Comparison of ENCODE assay signal across 17 cellular contexts in the genomic region with DNA sequence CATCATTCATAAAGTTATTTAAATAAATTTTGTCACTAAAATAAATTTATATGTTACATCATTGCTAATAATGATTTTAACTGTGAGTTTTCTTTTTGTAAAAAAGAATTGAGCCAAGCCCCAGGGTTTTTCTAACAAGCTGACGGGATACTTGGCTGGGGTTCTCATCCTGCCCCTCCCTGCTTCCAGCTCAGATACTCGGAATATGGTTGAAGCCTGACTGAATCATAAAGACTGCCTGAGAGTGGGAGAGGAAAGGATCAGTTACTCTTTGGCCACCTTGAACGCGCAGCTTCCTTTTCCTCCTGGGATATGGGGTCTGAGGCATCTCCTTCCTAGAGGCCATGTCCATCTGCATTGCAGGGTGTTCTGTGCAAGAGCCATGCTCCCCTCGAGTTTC.
DNase-seq lines count a peak whose midpoint lies in the region; ATAC-seq and TF ChIP-seq lines count a peak whose summit lies in the region.
"Had no signal": no experiment of that assay in that cellular context is flagged by ENCODE, and none has a peak within 500 bp of the region (broad histone marks: within the 10 kb centered on the region; RNA-seq: fewer than 3 reads in every experiment).

No MANE protein-coding gene starts in this region.

- H3K27ac ChIP-seq in neural progenitor cell, result no peak overlapping the region
- no peak overlapping the region for H3K27ac ChIP-seq in CD8-positive, alpha-beta T cell (ENCODE audit: low read depth, low read length)
- H3K27ac ChIP-seq: A549 had no signal

- H3K27ac Mint-ChIP-seq in WTC11, result 0 out of 2 replicates have a peak overlapping the region, but pooled peaks have one; percentile 47
- peak overlapping the region; percentile 70 for H3K27ac Mint-ChIP-seq in neural progenitor cell
- H3K27ac Mint-ChIP-seq in stimulated activated naive CD8-positive, alpha-beta T cell treated with anti-CD3 and anti-CD28 coated beads, Interleukin-15, amount 100 ng/mL, for 72 hours, result peak overlapping the region in 1 of 2 donors; percentile 38
- no peak overlapping the region for H3K27ac Mint-ChIP-seq in CD8-positive, alpha-beta T cell

- DNase-seq in AG20443 (ENCODE audit: low spot score), result peak; percentile 56
- DNase-seq in WTC11 (ENCODE audit: low spot score), result no peak
- DNase-seq in fibroblast of mammary gland (ENCODE audit: low read depth), result peak; percentile 16
- DNase-seq in neural progenitor cell (ENCODE audit: low spot score), result no peak
- no peak for DNase-seq in stimulated activated naive CD8-positive, alpha-beta T cell treated with anti-CD3 and anti-CD28 coated beads, Interleukin-15, Interleukin-2, amounts not matched to agents 100 U/mL and 50 U/mL, for 24 hours
- no peak for DNase-seq in stimulated activated naive CD8-positive, alpha-beta T cell treated with anti-CD3 and anti-CD28 coated beads, Interleukin-15, amount 100 ng/mL, for 72 hours
- no peak for DNase-seq in stimulated activated CD4-positive, alpha-beta T cell treated with anti-CD3 and anti-CD28 coated beads, Interleukin-4, amount 100 ng/mL, for 4 hours
- DNase-seq in CD8-positive, alpha-beta T cell, result no peak
- DNase-seq: C1 segment of cervical spinal cord, GDM1, GOT3, NCI-H1092 treated with DMSO at 0.1 percent for 48 hours, NCI-H1694 treated with DMSO at 0.1 percent for 48 hours, NCI-H226, NCI-H524 treated with DMSO at 0.1 percent for 48 hours had no signal

- no peaks in the 10 kb centered on the region for H3K36me3 ChIP-seq in neural progenitor cell
- no peaks in the 10 kb centered on the region for H3K36me3 ChIP-seq in CD8-positive, alpha-beta T cell (ENCODE audit: insufficient read depth, low read length)

- H3K27me3 Mint-ChIP-seq in WTC11 (ENCODE audit: low read depth) (no peaks in the 10 kb centered on the region), neural progenitor cell (ENCODE audit: insufficient read depth, low read depth) (no peaks in the 10 kb centered on the region)
- H3K27me3 Mint-ChIP-seq in stimulated activated naive CD8-positive, alpha-beta T cell treated with anti-CD3 and anti-CD28 coated beads, Interleukin-15, amount 100 ng/mL, for 72 hours, result no peaks in the 10 kb centered on the region
- no peaks in the 10 kb centered on the region for H3K27me3 Mint-ChIP-seq in CD8-positive, alpha-beta T cell (ENCODE audit: low read depth)

- H3K27me3 ChIP-seq in neural progenitor cell, result no peaks in the 10 kb centered on the region
- no peaks in the 10 kb centered on the region for H3K27me3 ChIP-seq in CD8-positive, alpha-beta T cell (ENCODE audit: insufficient read depth, low read length)

- intact Hi-C loops in CD8-positive, alpha-beta T cell (cut with DNase I, micrococcal nuclease), result no loop called here

- no peak for ATAC-seq in WTC11
- ATAC-seq in stimulated activated naive CD8-positive, alpha-beta T cell treated with anti-CD3 and anti-CD28 coated beads, Interleukin-15, Interleukin-2, amounts not matched to agents 100 U/mL and 50 U/mL, for 24 hours, result no peak
- ATAC-seq in stimulated activated naive CD8-positive, alpha-beta T cell treated with anti-CD3 and anti-CD28 coated beads, Interleukin-15, amount 100 ng/mL, for 72 hours, result no peak
- no peak for ATAC-seq in CD8-positive, alpha-beta T cell
- ATAC-seq: A549, Panc1 had no signal

- H3K4me1 Mint-ChIP-seq in WTC11 (peaks cover 21% of the 10 kb centered on the region), neural progenitor cell (peaks cover 41% of the 10 kb centered on the region)
- H3K4me1 Mint-ChIP-seq in stimulated activated naive CD8-positive, alpha-beta T cell treated with anti-CD3 and anti-CD28 coated beads, Interleukin-15, amount 100 ng/mL, for 72 hours, result peaks cover 30% of the 10 kb centered on the region
- H3K4me1 Mint-ChIP-seq in CD8-positive, alpha-beta T cell (ENCODE audit: low read depth), result peaks cover 20% of the 10 kb centered on the region

- no peaks in the 10 kb centered on the region for H3K79me2 ChIP-seq in neural progenitor cell (ENCODE audit: low read depth)

- H3K4me3 ChIP-seq in fibroblast of mammary gland (ENCODE audit: control insufficient read depth, low read depth, low read length) (no peak overlapping the region), neural progenitor cell (no peak overlapping the region)
- H3K4me3 ChIP-seq in CD8-positive, alpha-beta T cell (ENCODE audit: low read depth, low read length), result no peak overlapping the region
- H3K4me3 ChIP-seq: A549 had no signal

- peaks cover 43% of the 10 kb centered on the region for H3K4me1 ChIP-seq in neural progenitor cell
- H3K4me1 ChIP-seq in CD8-positive, alpha-beta T cell (ENCODE audit: insufficient read depth, low read length), result no peaks in the 10 kb centered on the region
- H3K4me1 ChIP-seq: A549 had no signal

- peaks cover 23% of the 10 kb centered on the region for H4K20me1 ChIP-seq in neural progenitor cell (ENCODE audit: low read depth)

- no peak overlapping the region for H2AFZ ChIP-seq in neural progenitor cell (replicated peaks)

- POLR2A ChIA-PET in WTC11 (lab: Charles Lee), result no interaction called here
- POLR2A ChIA-PET in CD8-positive, alpha-beta T cell (lab: Charles Lee), result no interaction called here

- no peak overlapping the region for H3K4me2 ChIP-seq in neural progenitor cell
- H3K4me2 ChIP-seq: A549 had no signal

- H3K9me3 ChIP-seq in neural progenitor cell (ENCODE audit: low read depth), result no peaks in the 10 kb centered on the region
- H3K9me3 ChIP-seq in CD8-positive, alpha-beta T cell (ENCODE audit: low read length), result no peaks in the 10 kb centered on the region
- H3K9me3 ChIP-seq: A549 had no signal

- peaks cover 37% of the 10 kb centered on the region for H3F3A ChIP-seq in neural progenitor cell (ENCODE audit: low read depth)

- TF ChIP-seq CTCF in WTC11 (IDR thresholded peaks at IDR 0.05), result no peak
- TF ChIP-seq CTCF in fibroblast of mammary gland (conservative IDR thresholded peaks at IDR 0.05; ENCODE audit: control insufficient read depth, insufficient read depth, low read depth, low read length), result no peak
- TF ChIP-seq CTCF in neural progenitor cell (IDR thresholded peaks at IDR 0.05), result no peak
- TF ChIP-seq CTCF in CD8-positive, alpha-beta T cell (IDR thresholded peaks at IDR 0.05), result no peak

- CTCF ChIA-PET in WTC11 (lab: Charles Lee), result interaction anchor here (0.6 to 1.8 kb wide), 5 partner anchors 26 to 1086 kb away, joined by 3 to 11 read pairs (median 3); no protein-coding TSS in a partner anchor
- CTCF ChIA-PET in CD8-positive, alpha-beta T cell (lab: Charles Lee), result interaction anchor here (1.1 to 3.0 kb wide), 3 partner anchors 35 to 138 kb away, joined by 4 to 11 read pairs (median 5); no protein-coding TSS in a partner anchor

- H3K36me3 Mint-ChIP-seq in WTC11 (no peaks in the 10 kb centered on the region), neural progenitor cell (peaks cover 13% of the 10 kb centered on the region)
- peaks cover 22% of the 10 kb centered on the region for H3K36me3 Mint-ChIP-seq in CD8-positive, alpha-beta T cell

- H3K9me3 Mint-ChIP-seq in WTC11 (no peaks in the 10 kb centered on the region), neural progenitor cell (no peaks in the 10 kb centered on the region)
- H3K9me3 Mint-ChIP-seq in stimulated activated naive CD8-positive, alpha-beta T cell treated with anti-CD3 and anti-CD28 coated beads, Interleukin-15, amount 100 ng/mL, for 72 hours, result no peaks in the 10 kb centered on the region
- no peaks in the 10 kb centered on the region for H3K9me3 Mint-ChIP-seq in CD8-positive, alpha-beta T cell

- H3K9ac ChIP-seq in neural progenitor cell, result no peak overlapping the region

- H3K4me3 Mint-ChIP-seq in WTC11 (no peak overlapping the region), neural progenitor cell (no peak overlapping the region)
- no peak overlapping the region for H3K4me3 Mint-ChIP-seq in stimulated activated naive CD8-positive, alpha-beta T cell treated with anti-CD3 and anti-CD28 coated beads, Interleukin-15, amount 100 ng/mL, for 72 hours
- no peak overlapping the region for H3K4me3 Mint-ChIP-seq in CD8-positive, alpha-beta T cell

TF ChIP-seq in WTC11, 78 proteins besides CTCF, POLR2A, EP300 and RAD21:
- TF ChIP-seq ZNF317 (CRISPR knock-in tag; IDR thresholded peaks at IDR 0.05; ENCODE audit: borderline replicate concordance, low read depth), result no peak
- TF ChIP-seq, protein P1, sequence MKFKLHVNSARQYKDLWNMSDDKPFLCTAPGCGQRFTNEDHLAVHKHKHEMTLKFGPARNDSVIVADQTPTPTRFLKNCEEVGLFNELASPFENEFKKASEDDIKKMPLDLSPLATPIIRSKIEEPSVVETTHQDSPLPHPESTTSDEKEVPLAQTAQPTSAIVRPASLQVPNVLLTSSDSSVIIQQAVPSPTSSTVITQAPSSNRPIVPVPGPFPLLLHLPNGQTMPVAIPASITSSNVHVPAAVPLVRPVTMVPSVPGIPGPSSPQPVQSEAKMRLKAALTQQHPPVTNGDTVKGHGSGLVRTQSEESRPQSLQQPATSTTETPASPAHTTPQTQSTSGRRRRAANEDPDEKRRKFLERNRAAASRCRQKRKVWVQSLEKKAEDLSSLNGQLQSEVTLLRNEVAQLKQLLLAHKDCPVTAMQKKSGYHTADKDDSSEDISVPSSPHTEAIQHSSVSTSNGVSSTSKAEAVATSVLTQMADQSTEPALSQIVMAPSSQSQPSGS (CRISPR knock-in tag; IDR thresholded peaks at IDR 0.05; ENCODE audit: borderline replicate concordance, low read depth), result no peak
- TF ChIP-seq, protein P2, sequence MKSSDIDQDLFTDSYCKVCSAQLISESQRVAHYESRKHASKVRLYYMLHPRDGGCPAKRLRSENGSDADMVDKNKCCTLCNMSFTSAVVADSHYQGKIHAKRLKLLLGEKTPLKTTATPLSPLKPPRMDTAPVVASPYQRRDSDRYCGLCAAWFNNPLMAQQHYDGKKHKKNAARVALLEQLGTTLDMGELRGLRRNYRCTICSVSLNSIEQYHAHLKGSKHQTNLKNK (CRISPR knock-in tag; IDR thresholded peaks at IDR 0.05), result no peak
- TF ChIP-seq ZNF121 (CRISPR knock-in tag; IDR thresholded peaks at IDR 0.05), result no peak
- no peak for TF ChIP-seq JUN (CRISPR knock-in tag; IDR thresholded peaks at IDR 0.05)

Comparison
In these comparisons a context has a peak if more than half of its experiments do, and no peak if none do; other contexts are left out.
1. DNase-seq: peak in AG20443 (single experiment) and fibroblast of mammary gland (single experiment); none in WTC11 (single experiment), neural progenitor cell (single experiment), stimulated activated naive CD8-positive, alpha-beta T cell treated with anti-CD3 and anti-CD28 coated beads, Interleukin-15, Interleukin-2, amounts not matched to agents 100 U/mL and 50 U/mL, for 24 hours (single experiment), stimulated activated naive CD8-positive, alpha-beta T cell treated with anti-CD3 and anti-CD28 coated beads, Interleukin-15, amount 100 ng/mL, for 72 hours (0 of 2), stimulated activated CD4-positive, alpha-beta T cell treated with anti-CD3 and anti-CD28 coated beads, Interleukin-4, amount 100 ng/mL, for 4 hours (0 of 2) and CD8-positive, alpha-beta T cell (0 of 7).